In the genomic region with DNA sequence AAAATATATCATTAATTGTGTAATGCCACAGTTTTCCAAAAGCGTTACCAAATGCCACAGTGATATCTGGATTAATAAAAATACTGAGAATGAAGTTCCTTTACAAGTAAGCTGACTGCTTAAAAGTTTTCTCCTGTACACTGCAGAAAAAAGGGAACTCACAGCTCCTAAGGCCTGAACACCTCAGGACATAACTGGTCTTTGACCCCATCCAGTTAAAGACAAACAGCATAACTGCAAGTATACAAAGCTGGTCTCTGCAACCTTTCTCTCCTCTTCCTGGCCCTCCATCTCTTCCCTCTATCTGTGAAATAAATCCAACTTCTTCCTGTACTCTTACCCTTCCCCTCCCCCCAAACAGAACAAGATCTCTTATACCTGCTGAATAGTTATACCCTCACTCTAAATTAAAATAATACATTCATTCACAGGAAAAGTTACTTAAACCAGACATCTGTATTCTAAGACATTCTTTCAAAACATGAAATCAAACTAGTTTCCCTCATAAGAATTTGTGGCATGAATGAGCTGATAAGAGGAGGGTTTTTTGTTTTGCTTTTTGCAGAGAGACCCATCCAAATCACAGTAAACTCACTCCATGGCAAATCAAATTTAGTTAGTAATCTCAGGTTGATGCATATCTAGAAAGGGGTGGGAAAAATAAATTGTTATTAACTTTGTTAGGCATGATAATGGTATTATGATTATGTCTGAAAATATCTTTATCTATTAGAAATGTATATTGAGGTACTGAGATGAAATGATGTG, we compare ENCODE assay signal across 1 cellular context.
A peak's percentile ranks its signal among the peaks of the same experiment; 100 is the strongest.
TF ChIP-seq lines count a peak whose summit lies in the region.

No MANE protein-coding gene starts in this region.

TF ChIP-seq in K562, 482 proteins besides CTCF, POLR2A, EP300 and RAD21 (continued from another document):
- TF ChIP-seq, protein P1, sequence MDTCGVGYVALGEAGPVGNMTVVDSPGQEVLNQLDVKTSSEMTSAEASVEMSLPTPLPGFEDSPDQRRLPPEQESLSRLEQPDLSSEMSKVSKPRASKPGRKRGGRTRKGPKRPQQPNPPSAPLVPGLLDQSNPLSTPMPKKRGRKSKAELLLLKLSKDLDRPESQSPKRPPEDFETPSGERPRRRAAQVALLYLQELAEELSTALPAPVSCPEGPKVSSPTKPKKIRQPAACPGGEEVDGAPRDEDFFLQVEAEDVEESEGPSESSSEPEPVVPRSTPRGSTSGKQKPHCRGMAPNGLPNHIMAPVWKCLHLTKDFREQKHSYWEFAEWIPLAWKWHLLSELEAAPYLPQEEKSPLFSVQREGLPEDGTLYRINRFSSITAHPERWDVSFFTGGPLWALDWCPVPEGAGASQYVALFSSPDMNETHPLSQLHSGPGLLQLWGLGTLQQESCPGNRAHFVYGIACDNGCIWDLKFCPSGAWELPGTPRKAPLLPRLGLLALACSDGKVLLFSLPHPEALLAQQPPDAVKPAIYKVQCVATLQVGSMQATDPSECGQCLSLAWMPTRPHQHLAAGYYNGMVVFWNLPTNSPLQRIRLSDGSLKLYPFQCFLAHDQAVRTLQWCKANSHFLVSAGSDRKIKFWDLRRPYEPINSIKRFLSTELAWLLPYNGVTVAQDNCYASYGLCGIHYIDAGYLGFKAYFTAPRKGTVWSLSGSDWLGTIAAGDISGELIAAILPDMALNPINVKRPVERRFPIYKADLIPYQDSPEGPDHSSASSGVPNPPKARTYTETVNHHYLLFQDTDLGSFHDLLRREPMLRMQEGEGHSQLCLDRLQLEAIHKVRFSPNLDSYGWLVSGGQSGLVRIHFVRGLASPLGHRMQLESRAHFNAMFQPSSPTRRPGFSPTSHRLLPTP (IDR thresholded peaks at IDR 0.05; ENCODE audit: borderline replicate concordance, extremely low read depth, insufficient read length) = no peak
- TF ChIP-seq, protein P2, sequence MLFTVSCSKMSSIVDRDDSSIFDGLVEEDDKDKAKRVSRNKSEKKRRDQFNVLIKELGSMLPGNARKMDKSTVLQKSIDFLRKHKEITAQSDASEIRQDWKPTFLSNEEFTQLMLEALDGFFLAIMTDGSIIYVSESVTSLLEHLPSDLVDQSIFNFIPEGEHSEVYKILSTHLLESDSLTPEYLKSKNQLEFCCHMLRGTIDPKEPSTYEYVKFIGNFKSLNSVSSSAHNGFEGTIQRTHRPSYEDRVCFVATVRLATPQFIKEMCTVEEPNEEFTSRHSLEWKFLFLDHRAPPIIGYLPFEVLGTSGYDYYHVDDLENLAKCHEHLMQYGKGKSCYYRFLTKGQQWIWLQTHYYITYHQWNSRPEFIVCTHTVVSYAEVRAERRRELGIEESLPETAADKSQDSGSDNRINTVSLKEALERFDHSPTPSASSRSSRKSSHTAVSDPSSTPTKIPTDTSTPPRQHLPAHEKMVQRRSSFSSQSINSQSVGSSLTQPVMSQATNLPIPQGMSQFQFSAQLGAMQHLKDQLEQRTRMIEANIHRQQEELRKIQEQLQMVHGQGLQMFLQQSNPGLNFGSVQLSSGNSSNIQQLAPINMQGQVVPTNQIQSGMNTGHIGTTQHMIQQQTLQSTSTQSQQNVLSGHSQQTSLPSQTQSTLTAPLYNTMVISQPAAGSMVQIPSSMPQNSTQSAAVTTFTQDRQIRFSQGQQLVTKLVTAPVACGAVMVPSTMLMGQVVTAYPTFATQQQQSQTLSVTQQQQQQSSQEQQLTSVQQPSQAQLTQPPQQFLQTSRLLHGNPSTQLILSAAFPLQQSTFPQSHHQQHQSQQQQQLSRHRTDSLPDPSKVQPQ (CRISPR knock-in tag; IDR thresholded peaks at IDR 0.05; ENCODE audit: borderline replicate concordance) = no peak
- TF ChIP-seq SPI1 (IDR thresholded peaks at IDR 0.05; ENCODE audit: borderline replicate concordance, low read depth, low read length) (peak; percentile 65; the same call in 1 of the 2 replicates), KDM1A (IDR thresholded peaks at IDR 0.05) (peak; percentile 59 to 63; a peak in 3 of 4 replicates), CBFA2T3 (IDR thresholded peaks at IDR 0.05) (peak; percentile 3; the same call in 1 of the 2 replicates), ILF3 (IDR thresholded peaks at IDR 0.05; ENCODE audit: borderline replicate concordance) (no peak), ZNF644 (tag; IDR thresholded peaks at IDR 0.05; ENCODE audit: low read depth) (no peak), ZNF668 (CRISPR knock-in tag; IDR thresholded peaks at IDR 0.05) (no peak)
TF ChIP-seq in K562: peak in this region for 3.
